ENCODE assay signal across 1 cellular context in the genomic region with DNA sequence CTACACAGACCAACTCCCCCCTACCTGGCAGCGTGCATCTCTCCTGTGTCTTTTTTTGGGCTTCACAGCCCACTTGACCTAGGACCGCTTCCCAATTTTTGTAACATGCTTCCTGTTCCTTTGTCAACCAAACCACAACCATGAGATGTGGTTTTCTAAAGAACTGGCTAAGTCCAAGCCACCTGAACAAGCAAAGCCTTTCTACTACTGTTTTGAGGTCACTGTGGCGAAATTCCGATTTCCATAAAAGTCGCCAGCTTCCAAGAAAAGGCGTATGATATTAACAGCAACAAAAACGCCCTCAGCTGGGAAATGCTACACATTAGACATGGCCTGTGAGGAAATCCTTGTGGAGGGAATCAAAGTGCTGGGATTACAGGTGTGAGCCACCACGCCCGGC.
TF ChIP-seq lines count a peak whose summit lies in the region.

No MANE protein-coding gene starts in this region.

TF ChIP-seq in K562, 482 proteins besides CTCF, POLR2A, EP300 and RAD21:
- TF ChIP-seq ZNF589 (CRISPR knock-in tag; IDR thresholded peaks at IDR 0.05; ENCODE audit: low read depth): 0 out of 2 replicates have a peak, but pooled peaks have one; percentile 12
- TF ChIP-seq XRCC4 (IDR thresholded peaks at IDR 0.05; ENCODE audit: extremely low read depth, insufficient read depth, insufficient read length): no peak
- 0 out of 2 replicates have a peak, but pooled peaks have one; percentile 27 for TF ChIP-seq E2F5 (CRISPR knock-in tag; IDR thresholded peaks at IDR 0.05)
